Comparison of ENCODE assay signal across 12 cellular contexts in genomic region chr4:2489841-2490552, GRCh38. TPM values are rescaled to one million over a fixed set of nuclear protein-coding genes. Genes with fewer than 3 reads are reported as not detected.
DNase-seq lines count a peak whose midpoint lies in the region; ATAC-seq and TF ChIP-seq lines count a peak whose summit lies in the region.
"Had no signal": no experiment of that assay in that cellular context is flagged by ENCODE, and none has a peak within 500 bp of the region (broad histone marks: within the 10 kb centered on the region; RNA-seq: fewer than 3 reads in every experiment).

No MANE protein-coding gene starts in this region.

- no peaks in the 10 kb centered on the region for H3K9me3 Mint-ChIP-seq in IgD-negative memory B cell
- H3K9me3 Mint-ChIP-seq: activated T-cell treated with anti-CD3 and anti-CD28 coated beads, Interleukin-2, amount 50 U/mL, for 4 hours had no signal

- peaks cover 2% of the 10 kb centered on the region for H3K36me3 Mint-ChIP-seq in IgD-negative memory B cell

- POLR2A ChIA-PET in HEK293T (lab: Yijun Ruan, JAX): interaction anchor here (1.1 kb wide), 1 partner anchor 22 kb away, joined by 3 read pairs; no protein-coding TSS in a partner anchor

- peak; percentile 72 for DNase-seq in cerebellar cortex (ENCODE audit: low spot score)
- DNase-seq in lung microvascular endothelial cell (ENCODE audit: low read depth in 2 of 2): peak; percentile 11 to 36
- DNase-seq in HEK293T (ENCODE audit: extremely low spot score): no peak
- no peak for DNase-seq in activated CD4-positive, alpha-beta T cell treated with anti-CD3 and anti-CD28 coated beads, Interleukin-2, amount 50 U/mL, for 48 hours
- DNase-seq: activated T-cell treated with anti-CD3 and anti-CD28 coated beads, Interleukin-2, amount 50 U/mL, for 4 hours; colonic mucosa; NCI-H226 had no signal

- H3K27ac Mint-ChIP-seq in IgD-negative memory B cell: peak overlapping the region in 2 of 3 donors; percentile 24 to 37

- H3K27ac ChIP-seq in C4-2B: peak overlapping the region; percentile 92
- H3K27ac ChIP-seq: colonic mucosa had no signal

- no peaks in the 10 kb centered on the region for H3K27me3 Mint-ChIP-seq in IgD-negative memory B cell

- peak overlapping the region in 1 of 4 donors; percentile 27 for H3K4me3 Mint-ChIP-seq in IgD-negative memory B cell
- H3K4me3 Mint-ChIP-seq: activated T-cell treated with anti-CD3 and anti-CD28 coated beads, Interleukin-2, amount 50 U/mL, for 4 hours had no signal

- H3K4me1 Mint-ChIP-seq in IgD-negative memory B cell: peaks cover 35 to 43% (median 43%) of the 10 kb centered on the region in 3 donors

- CTCF ChIA-PET in HEK293T (lab: Yijun Ruan, JAX): no interaction called here

- TF ChIP-seq CTCF in C4-2B (conservative IDR thresholded peaks at IDR 0.05): no peak

- ATAC-seq in HG02870 (IDR thresholded peaks at IDR 0.05; ENCODE audit: unreplicated experiment): no peak
- no peak for ATAC-seq in GM18511 (IDR thresholded peaks at IDR 0.05; ENCODE audit: unreplicated experiment)
- ATAC-seq: activated T-cell treated with anti-CD3 and anti-CD28 coated beads, Interleukin-2, amount 50 U/mL, for 4 hours; sciatic nerve had no signal

TF ChIP-seq in HEK293T, 16 proteins besides CTCF, POLR2A, EP300 and RAD21:
- TF ChIP-seq ZNF384 (IDR thresholded peaks at IDR 0.05) (no peak), FOXM1 (IDR thresholded peaks at IDR 0.05; ENCODE audit: borderline replicate concordance) (no peak), L3MBTL2 (conservative IDR thresholded peaks at IDR 0.05) (no peak), FOXA1 (IDR thresholded peaks at IDR 0.05) (no peak), LEF1 (IDR thresholded peaks at IDR 0.05; ENCODE audit: borderline replicate concordance) (no peak), ARNT (IDR thresholded peaks at IDR 0.05) (no peak), PKNOX1 (IDR thresholded peaks at IDR 0.05) (no peak), BHLHE40 (IDR thresholded peaks at IDR 0.05; ENCODE audit: borderline replicate concordance) (no peak), SUZ12 (IDR thresholded peaks at IDR 0.05) (no peak), ELF4 (IDR thresholded peaks at IDR 0.05) (no peak), CTBP1 (IDR thresholded peaks at IDR 0.05; ENCODE audit: borderline replicate concordance) (no peak), HDGF (IDR thresholded peaks at IDR 0.05; ENCODE audit: borderline replicate concordance) (no peak), TARDBP (IDR thresholded peaks at IDR 0.05) (no peak), SP1 (IDR thresholded peaks at IDR 0.05) (no peak), FOXK2 (IDR thresholded peaks at IDR 0.05) (no peak), NFRKB (IDR thresholded peaks at IDR 0.05) (no peak)

RNA-seq across cellular contexts. Expression of gene RNF4, which starts 21.1 kb away (rescaled TPM):
- 94.0 TPM for polyA plus RNA-seq in IgD-negative memory B cell
- total RNA-seq in lung microvascular endothelial cell: 30.0 and 30.5 TPM in 2 replicates

RNA-seq across cellular contexts. Expression of gene FAM193A, which starts 46.5 kb away (rescaled TPM):
- polyA plus RNA-seq in IgD-negative memory B cell: 6.3 TPM
- total RNA-seq in lung microvascular endothelial cell: 4.4 and 7.1 TPM in 2 replicates

Comparison
In these comparisons a context has a peak if more than half of its experiments do, and no peak if none do; other contexts are left out.
1. DNase-seq: peak in cerebellar cortex (single experiment) and lung microvascular endothelial cell (2 of 2); none in HEK293T (single experiment) and activated CD4-positive, alpha-beta T cell treated with anti-CD3 and anti-CD28 coated beads, Interleukin-2, amount 50 U/mL, for 48 hours (0 of 2).